ENCODE assay signal across 8 cellular contexts in the genomic region with DNA sequence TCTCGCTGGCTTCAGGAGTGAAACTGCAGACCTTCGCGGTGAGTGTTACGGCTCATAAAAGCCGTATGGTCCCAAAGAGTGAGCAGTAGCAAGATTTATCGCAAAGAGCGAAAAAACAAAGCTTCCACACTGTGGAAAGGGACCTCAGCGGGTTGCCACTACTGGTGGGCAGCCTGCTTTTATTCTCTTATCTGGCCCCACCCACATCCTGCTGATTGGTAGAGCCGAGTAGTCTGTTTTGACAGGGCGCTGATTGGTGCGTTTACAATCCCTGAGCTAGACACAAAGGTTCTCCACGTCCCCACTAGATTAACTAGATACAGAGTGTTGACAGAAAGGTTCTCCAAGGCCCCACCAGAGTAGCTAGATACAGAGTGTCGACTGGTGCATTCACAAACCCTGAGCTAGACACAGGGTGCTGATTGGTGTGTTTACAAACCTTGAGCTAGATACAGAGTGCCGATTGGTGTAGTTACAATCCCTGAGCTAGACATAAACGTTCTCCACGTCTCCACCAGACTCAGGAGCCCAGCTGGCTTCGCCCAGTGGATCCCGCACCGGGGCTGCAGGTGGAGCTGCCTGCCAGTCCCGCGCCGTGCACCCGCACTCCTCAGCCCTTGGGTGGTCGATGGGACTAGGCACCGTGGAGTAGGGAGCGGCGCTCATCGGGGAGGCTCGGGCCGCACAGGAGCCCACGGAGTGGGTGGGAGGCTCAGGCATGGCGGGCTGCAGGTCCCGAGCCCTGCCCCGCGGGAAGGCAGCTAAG. TPM values are rescaled to one million over a fixed set of nuclear protein-coding genes. Genes with fewer than 3 reads are reported as not detected.
DNase-seq lines count a peak whose midpoint lies in the region; ATAC-seq and TF ChIP-seq lines count a peak whose summit lies in the region.
"Not testable (repeated sequence)": the region's sequence is repeated elsewhere in the genome, so short reads cannot be mapped to it uniquely, and the experiment has no call there.

No MANE protein-coding gene starts in this region.

- H3K36me3 ChIP-seq in BLaER1 treated with 17β-estradiol and CSF1 and Interleukin-3, amounts not matched to agents 10 nM and 100 nM, result peaks cover 0 to 21% (median 8%) of the 10 kb centered on the region in 11 experiments; a peak in 8 of 22 replicates
- H3K36me3 ChIP-seq in colonic mucosa; hepatocyte (replicated peaks; ENCODE audit: insufficient read depth, low read depth): not testable (repeated sequence)

- POLR2A ChIA-PET in T-cell (lab: Charles Lee), result not testable (repeated sequence)

- peak overlapping the region; percentile 73 for H3K4me3 Mint-ChIP-seq in HFFc6
- H3K4me3 Mint-ChIP-seq in T-cell, result peak overlapping the region; percentile 75 to 96 (median 78)
- H3K4me3 Mint-ChIP-seq in activated T-helper 2 cell treated with anti-CD3 and anti-CD28 coated beads, Interferon-gamma antibody, Interleukin-2, Interleukin-4, amounts not matched to agents 10 μg/mL and 5 μg/mL and 100 μg/mL, durations not matched to agents 14 hours and 24 hours and 36 hours (ENCODE audit: low read depth), result peak overlapping the region; percentile 81
- H3K4me3 Mint-ChIP-seq in nephron progenitor cell, result peak overlapping the region; percentile 81
- H3K4me3 Mint-ChIP-seq in stimulated activated memory B cell treated with anti-CD40 and anti-IgM and Interleukin-4, amounts not matched to agents 10 μg/mL and 1 μg/mL and 100 μg/mL, for 72 hours, result peak overlapping the region; percentile 82

- peak overlapping the region; percentile 75 to 92 (median 84) for H3K4me2 ChIP-seq in BLaER1 treated with 17β-estradiol and CSF1 and Interleukin-3, amounts not matched to agents 10 nM and 100 nM
- peak overlapping the region; percentile 83 for H3K4me2 ChIP-seq in hepatocyte

- not testable (repeated sequence) for H3K27me3 Mint-ChIP-seq in HFFc6 (ENCODE audit: insufficient read depth); T-cell; activated T-helper 2 cell treated with anti-CD3 and anti-CD28 coated beads, Interferon-gamma antibody, Interleukin-2, Interleukin-4, amounts not matched to agents 10 μg/mL and 5 μg/mL and 100 μg/mL, durations not matched to agents 14 hours and 24 hours and 36 hours (ENCODE audit: low read depth); nephron progenitor cell (ENCODE audit: low read depth, poor library complexity); stimulated activated memory B cell treated with anti-CD40 and anti-IgM and Interleukin-4, amounts not matched to agents 10 μg/mL and 1 μg/mL and 100 μg/mL, for 72 hours

- not testable (repeated sequence) for TF ChIP-seq CTCF in HFFc6 (IDR thresholded peaks at IDR 0.05); colonic mucosa (IDR thresholded peaks at IDR 0.05); hepatocyte (IDR thresholded peaks at IDR 0.05; ENCODE audit: poor library complexity); nephron progenitor cell (IDR thresholded peaks at IDR 0.05)

- H3K9me2 ChIP-seq in hepatocyte (replicated peaks; ENCODE audit: insufficient read depth), result not testable (repeated sequence)

- 43% methylated on average over 35 of the region's 35 CpGs for WGBS in hepatocyte (ENCODE audit: low lambda C conversion rate, missing lambda C conversion rate)

- H3K36me3 Mint-ChIP-seq in HFFc6 (ENCODE audit: low read depth); T-cell; stimulated activated memory B cell treated with anti-CD40 and anti-IgM and Interleukin-4, amounts not matched to agents 10 μg/mL and 1 μg/mL and 100 μg/mL, for 72 hours: not testable (repeated sequence)
- H3K36me3 Mint-ChIP-seq in activated T-helper 2 cell treated with anti-CD3 and anti-CD28 coated beads, Interferon-gamma antibody, Interleukin-2, Interleukin-4, amounts not matched to agents 10 μg/mL and 5 μg/mL and 100 μg/mL, durations not matched to agents 14 hours and 24 hours and 36 hours (ENCODE audit: low read depth), result peaks cover 28% of the 10 kb centered on the region
- peaks cover 28% of the 10 kb centered on the region for H3K36me3 Mint-ChIP-seq in nephron progenitor cell (ENCODE audit: low read depth)

- peak overlapping the region; percentile 81 to 98 (median 87) for H3K4me3 ChIP-seq in BLaER1 treated with 17β-estradiol and CSF1 and Interleukin-3, amounts not matched to agents 10 nM and 100 nM
- peak overlapping the region; percentile 96 for H3K4me3 ChIP-seq in colonic mucosa
- peak overlapping the region; percentile 68 for H3K4me3 ChIP-seq in hepatocyte

- peak overlapping the region; percentile 76 for H2AFZ ChIP-seq in hepatocyte

- CTCF ChIA-PET in T-cell (lab: Charles Lee), result interaction anchor here in 1 of 2 donors (0.6 kb wide), 1 partner anchor 102 kb away, joined by 6 read pairs; no protein-coding TSS in a partner anchor

- not testable (repeated sequence) for DNase-seq in HFFc6; activated T-helper 2 cell treated with anti-CD3 and anti-CD28 coated beads, Interferon-gamma antibody, Interleukin-2, Interleukin-4, amounts not matched to agents 10 μg/mL and 5 μg/mL and 100 μg/mL, durations not matched to agents 14 hours and 24 hours and 36 hours (ENCODE audit: low spot score); colonic mucosa; hepatocyte (ENCODE audit: low spot score)
- DNase-seq in T-cell, result peak in 12 of 34 experiments; percentile 2 to 39 (median 12)
- DNase-seq in nephron progenitor cell, result peak; percentile 8

- H3K9me3 Mint-ChIP-seq in HFFc6; T-cell; activated T-helper 2 cell treated with anti-CD3 and anti-CD28 coated beads, Interferon-gamma antibody, Interleukin-2, Interleukin-4, amounts not matched to agents 10 μg/mL and 5 μg/mL and 100 μg/mL, durations not matched to agents 14 hours and 24 hours and 36 hours; nephron progenitor cell; stimulated activated memory B cell treated with anti-CD40 and anti-IgM and Interleukin-4, amounts not matched to agents 10 μg/mL and 1 μg/mL and 100 μg/mL, for 72 hours: not testable (repeated sequence)

- intact Hi-C loops in activated T-helper 2 cell treated with anti-CD3 and anti-CD28 coated beads, Interferon-gamma antibody, Interleukin-2, Interleukin-4, amounts not matched to agents 10 μg/mL and 5 μg/mL and 100 μg/mL, durations not matched to agents 14 hours and 24 hours and 36 hours (cut with micrococcal nuclease), result loop anchor here (2.0 to 10.0 kb wide), 2 partner anchors 181 to 1131 kb away; partner anchors contain the start of genes C4orf33, HSPA4L and SCLT1
- intact Hi-C loops in colonic mucosa (cut with DNase I), result loop anchor here (10.0 kb wide), 1 partner anchor 79 kb away; the partner anchor contains the start of gene PLK4

- H3K27me3 ChIP-seq in BLaER1 treated with 17β-estradiol and CSF1 and Interleukin-3, amounts not matched to agents 10 nM and 100 nM; colonic mucosa; hepatocyte: not testable (repeated sequence)

- peaks cover 71% of the 10 kb centered on the region for H3K79me2 ChIP-seq in hepatocyte

- ATAC-seq in T-cell (replicated peaks in 1 of 4); stimulated activated memory B cell treated with anti-CD40 and anti-IgM and Interleukin-4, amounts not matched to agents 10 μg/mL and 1 μg/mL and 100 μg/mL, for 72 hours: not testable (repeated sequence)

- peaks cover 24 to 46% (median 33%) of the 10 kb centered on the region in 10 experiments for H3K4me1 ChIP-seq in BLaER1 treated with 17β-estradiol and CSF1 and Interleukin-3, amounts not matched to agents 10 nM and 100 nM
- not testable (repeated sequence) for H3K4me1 ChIP-seq in colonic mucosa; hepatocyte (ENCODE audit: insufficient read depth)

- not testable (repeated sequence) for H3K9me3 ChIP-seq in BLaER1 treated with 17β-estradiol and CSF1 and Interleukin-3, amounts not matched to agents 10 nM and 100 nM (replicated peaks in 1 of 11); colonic mucosa; hepatocyte (ENCODE audit: low read depth)

- peak overlapping the region; percentile 83 to 94 (median 91) for H3K9ac ChIP-seq in BLaER1 treated with 17β-estradiol and CSF1 and Interleukin-3, amounts not matched to agents 10 nM and 100 nM
- not testable (repeated sequence) for H3K9ac ChIP-seq in colonic mucosa (ENCODE audit: low read depth in 2 of 2, low read length in 2 of 2)

- H3K27ac Mint-ChIP-seq in HFFc6, result peak overlapping the region; percentile 24; the same call in 1 of the 2 replicates
- peak overlapping the region; percentile 74 to 78 for H3K27ac Mint-ChIP-seq in T-cell
- not testable (repeated sequence) for H3K27ac Mint-ChIP-seq in activated T-helper 2 cell treated with anti-CD3 and anti-CD28 coated beads, Interferon-gamma antibody, Interleukin-2, Interleukin-4, amounts not matched to agents 10 μg/mL and 5 μg/mL and 100 μg/mL, durations not matched to agents 14 hours and 24 hours and 36 hours; nephron progenitor cell
- peak overlapping the region; percentile 87 for H3K27ac Mint-ChIP-seq in stimulated activated memory B cell treated with anti-CD40 and anti-IgM and Interleukin-4, amounts not matched to agents 10 μg/mL and 1 μg/mL and 100 μg/mL, for 72 hours

- peaks cover 0 to 71% (median 14%) of the 10 kb centered on the region in 11 experiments; a peak in 10 of 22 replicates for H4K20me1 ChIP-seq in BLaER1 treated with 17β-estradiol and CSF1 and Interleukin-3, amounts not matched to agents 10 nM and 100 nM
- not testable (repeated sequence) for H4K20me1 ChIP-seq in hepatocyte (ENCODE audit: insufficient read depth, poor library complexity, severe bottlenecking)

- peak overlapping the region in 10 of 11 experiments; percentile 82 to 91 (median 88); a peak in 18 of 22 replicates for H3K27ac ChIP-seq in BLaER1 treated with 17β-estradiol and CSF1 and Interleukin-3, amounts not matched to agents 10 nM and 100 nM
- H3K27ac ChIP-seq in colonic mucosa (peak overlapping the region; percentile 99), hepatocyte (peak overlapping the region; percentile 94)

- H3K4me1 Mint-ChIP-seq in HFFc6 (ENCODE audit: low read depth) (peaks cover 36% of the 10 kb centered on the region), T-cell (peaks cover 47 to 59% (median 53%) of the 10 kb centered on the region in 3 donors), nephron progenitor cell (peaks cover 26% of the 10 kb centered on the region)
- H3K4me1 Mint-ChIP-seq in activated T-helper 2 cell treated with anti-CD3 and anti-CD28 coated beads, Interferon-gamma antibody, Interleukin-2, Interleukin-4, amounts not matched to agents 10 μg/mL and 5 μg/mL and 100 μg/mL, durations not matched to agents 14 hours and 24 hours and 36 hours (ENCODE audit: low read depth), result peaks cover 26% of the 10 kb centered on the region
- H3K4me1 Mint-ChIP-seq in stimulated activated memory B cell treated with anti-CD40 and anti-IgM and Interleukin-4, amounts not matched to agents 10 μg/mL and 1 μg/mL and 100 μg/mL, for 72 hours, result peaks cover 35% of the 10 kb centered on the region

RNA-seq across cellular contexts. Expression of gene MFSD8, which starts 1.2 kb away (rescaled TPM):
- 10 to 100 TPM; 14.6 to 18.9 (median 17.4) TPM for total RNA-seq in HFFc6 (2021; fragmentation: NEBNext Ultra II Directional; extraction: Animal tissue kit (Norgen Biotek cat#: 25700))
- total RNA-seq in T-cell (10 to 100 TPM; 27.0 to 39.7 (median 37.1) TPM), colonic mucosa (10 to 100 TPM; 19.9 to 22.0 TPM), hepatocyte (30.1 TPM in 2 replicates)
- 18.7 and 20.2 TPM in 2 replicates for total RNA-seq in activated T-helper 2 cell treated with anti-CD3 and anti-CD28 coated beads, Interferon-gamma antibody, Interleukin-2, Interleukin-4, amounts not matched to agents 10 μg/mL and 5 μg/mL and 100 μg/mL, durations not matched to agents 14 hours and 24 hours and 36 hours
- 12.8 and 17.0 TPM in 2 replicates for polyA plus RNA-seq in hepatocyte

RNA-seq across cellular contexts. Expression of gene ABHD18, which starts 1.4 kb away (rescaled TPM):
- 1 to 10 TPM; 4.0 to 4.9 (median 4.3) TPM for total RNA-seq in HFFc6 (2021; fragmentation: NEBNext Ultra II Directional; extraction: Animal tissue kit (Norgen Biotek cat#: 25700))
- total RNA-seq in T-cell (10 to 100 TPM; 16.3 to 25.8 (median 21.7) TPM), colonic mucosa (10 to 100 TPM; 18.6 to 20.8 TPM), hepatocyte (9.0 and 14.4 TPM in 2 replicates)
- total RNA-seq in activated T-helper 2 cell treated with anti-CD3 and anti-CD28 coated beads, Interferon-gamma antibody, Interleukin-2, Interleukin-4, amounts not matched to agents 10 μg/mL and 5 μg/mL and 100 μg/mL, durations not matched to agents 14 hours and 24 hours and 36 hours, result 21.0 and 23.9 TPM in 2 replicates
- polyA plus RNA-seq in hepatocyte, result 6.8 and 8.6 TPM in 2 replicates
